ENCODE assay signal across 8 cellular contexts in genomic region chr6:27668442-27669275, GRCh38.
A peak's percentile ranks its signal among the peaks of the same experiment; 100 is the strongest.
DNase-seq lines count a peak whose midpoint lies in the region; ATAC-seq and TF ChIP-seq lines count a peak whose summit lies in the region.

No MANE protein-coding gene starts in this region.

- no peak for TF ChIP-seq CTCF in brain microvascular endothelial cell (IDR thresholded peaks at IDR 0.05; ENCODE audit: low read depth, low read length, missing control alignments)
- TF ChIP-seq CTCF in mesothelial cell of epicardium (IDR thresholded peaks at IDR 0.05; ENCODE audit: unreplicated experiment): no peak

- H3K36me3 Mint-ChIP-seq in mesothelial cell of epicardium: no peaks in the 10 kb centered on the region
- H3K36me3 Mint-ChIP-seq in stimulated activated memory B cell treated with anti-CD40 and anti-IgM and Interleukin-4, amounts not matched to agents 10 μg/mL and 1 μg/mL and 100 μg/mL, for 72 hours: no peaks in the 10 kb centered on the region

- 9% methylated on average over 35 of the region's 35 CpGs for WGBS in aorta, 2 donors

- peaks cover 48% of the 10 kb centered on the region for H3K4me1 Mint-ChIP-seq in mesothelial cell of epicardium
- peaks cover 17% of the 10 kb centered on the region for H3K4me1 Mint-ChIP-seq in stimulated activated memory B cell treated with anti-CD40 and anti-IgM and Interleukin-4, amounts not matched to agents 10 μg/mL and 1 μg/mL and 100 μg/mL, for 72 hours

- H3K27me3 ChIP-seq in HUES6 (ENCODE audit: control insufficient read depth, insufficient read depth, low read length) (peaks cover 46% of the 10 kb centered on the region), brain microvascular endothelial cell (replicated peaks) (no peaks in the 10 kb centered on the region), aorta (ENCODE audit: control insufficient read depth in 1 of 2, insufficient read depth in 2 of 2, low read length in 1 of 2) (no peaks in the 10 kb centered on the region)

- 0 out of 2 replicates have a peak, but pooled peaks cover 2% of the 10 kb centered on the region for H3K4me1 ChIP-seq in HUES6 (ENCODE audit: control insufficient read depth, insufficient read depth, low read length)
- no peaks in the 10 kb centered on the region for H3K4me1 ChIP-seq in aorta (ENCODE audit: control insufficient read depth in 1 of 2, insufficient read depth in 2 of 2, low read length in 2 of 2)

- peak overlapping the region; percentile 74 for H3K4me3 Mint-ChIP-seq in mesothelial cell of epicardium
- no peak overlapping the region for H3K4me3 Mint-ChIP-seq in stimulated activated memory B cell treated with anti-CD40 and anti-IgM and Interleukin-4, amounts not matched to agents 10 μg/mL and 1 μg/mL and 100 μg/mL, for 72 hours

- H3K27ac Mint-ChIP-seq in mesothelial cell of epicardium: peak overlapping the region; percentile 78
- H3K27ac Mint-ChIP-seq in stimulated activated memory B cell treated with anti-CD40 and anti-IgM and Interleukin-4, amounts not matched to agents 10 μg/mL and 1 μg/mL and 100 μg/mL, for 72 hours: no peak overlapping the region

- peak; percentile 52 for DNase-seq in DMS153 (lab: John Stamatoyannopoulos, UW)
- peak; percentile 91 for DNase-seq in RPMI8226
- DNase-seq in brain microvascular endothelial cell: no peak
- peak in 1 of 2 experiments; percentile 78 for DNase-seq in mesothelial cell of epicardium (ENCODE audit: low spot score in 2 of 2, unreplicated experiment in 2 of 2)
- DNase-seq in aorta: no peak

- no peaks in the 10 kb centered on the region for H3K36me3 ChIP-seq in HUES6 (ENCODE audit: control insufficient read depth, insufficient read depth, low read length)
- H3K36me3 ChIP-seq in brain microvascular endothelial cell (replicated peaks): no peaks in the 10 kb centered on the region
- H3K36me3 ChIP-seq in aorta (ENCODE audit: control insufficient read depth in 1 of 2, insufficient read depth in 2 of 2, low read length in 1 of 2): no peaks in the 10 kb centered on the region

- in situ Hi-C loops in brain microvascular endothelial cell (cut with HindIII; ENCODE audit: low pct_ligation_motif_present, low sequenced_read_pairs): no loop called here

- peak overlapping the region; percentile 92 for H3K4me3 ChIP-seq in HUES6 (ENCODE audit: low read depth, low read length)
- peak overlapping the region; percentile 53 for H3K4me3 ChIP-seq in brain microvascular endothelial cell (ENCODE audit: low read depth, low read length)
- no peak overlapping the region for H3K4me3 ChIP-seq in aorta (ENCODE audit: low read length in 2 of 2)

- intact Hi-C loops in aorta (cut with DNase I): no loop called here

- no peaks in the 10 kb centered on the region for H3K9me3 Mint-ChIP-seq in mesothelial cell of epicardium
- peaks cover 12% of the 10 kb centered on the region for H3K9me3 Mint-ChIP-seq in stimulated activated memory B cell treated with anti-CD40 and anti-IgM and Interleukin-4, amounts not matched to agents 10 μg/mL and 1 μg/mL and 100 μg/mL, for 72 hours

- H3K9ac ChIP-seq in HUES6 (ENCODE audit: low read length): no peak overlapping the region

- H3K9me3 ChIP-seq in HUES6 (ENCODE audit: control insufficient read depth, insufficient read depth, low read depth, low read length) (no peaks in the 10 kb centered on the region), aorta (ENCODE audit: control insufficient read depth, low read length) (no peaks in the 10 kb centered on the region)

- ATAC-seq in aorta (ENCODE audit: low FRiP score): peak; percentile 68
- ATAC-seq in HG02884 (IDR thresholded peaks at IDR 0.05; ENCODE audit: unreplicated experiment): no peak
- no peak for ATAC-seq in stimulated activated memory B cell treated with anti-CD40 and anti-IgM and Interleukin-4, amounts not matched to agents 10 μg/mL and 1 μg/mL and 100 μg/mL, for 72 hours

- H3K27ac ChIP-seq in HUES6 (ENCODE audit: low read depth, low read length) (no peak overlapping the region), brain microvascular endothelial cell (no peak overlapping the region), aorta (ENCODE audit: low read depth in 1 of 2, low read length in 2 of 2) (no peak overlapping the region)

- H3K27me3 Mint-ChIP-seq in mesothelial cell of epicardium (ENCODE audit: low read depth): peaks cover 61% of the 10 kb centered on the region
- peaks cover 85% of the 10 kb centered on the region for H3K27me3 Mint-ChIP-seq in stimulated activated memory B cell treated with anti-CD40 and anti-IgM and Interleukin-4, amounts not matched to agents 10 μg/mL and 1 μg/mL and 100 μg/mL, for 72 hours

Comparison
In these comparisons a context has a peak if more than half of its experiments do, and no peak if none do; other contexts are left out.
1. DNase-seq: peak in DMS153 (single experiment) and RPMI8226 (single experiment); none in brain microvascular endothelial cell (single experiment) and aorta (0 of 2).
2. H3K4me3 ChIP-seq: peak in HUES6 (single experiment) and brain microvascular endothelial cell (single experiment); none in aorta (0 of 2).